Comparison of ENCODE assay signal across 7 cellular contexts in genomic region chr4:3073158-3074077, GRCh38. TPM values are rescaled to one million over a fixed set of nuclear protein-coding genes. Genes with fewer than 3 reads are reported as not detected.
DNase-seq lines count a peak whose midpoint lies in the region; ATAC-seq and TF ChIP-seq lines count a peak whose summit lies in the region.

No MANE protein-coding gene starts in this region.

- DNase-seq in SK-N-SH, result peak; percentile 59
- DNase-seq in foreskin keratinocyte, result no peak
- peak; percentile 74 for DNase-seq in sigmoid colon
- no peak for DNase-seq in NCI-H345 (lab: John Stamatoyannopoulos, UW)
- no peak for DNase-seq in GM19238 (ENCODE audit: insufficient read length, low spot score)

- TF ChIP-seq CTCF in SK-N-SH (IDR thresholded peaks at IDR 0.05), result peak; percentile 36
- no peak for TF ChIP-seq CTCF in foreskin keratinocyte (conservative IDR thresholded peaks at IDR 0.05)
- no peak for TF ChIP-seq CTCF in sigmoid colon (IDR thresholded peaks at IDR 0.05)

- peak overlapping the region; percentile 59; the same call in 1 of the 2 replicates for H3K9ac ChIP-seq in SK-N-SH

- ATAC-seq in GM18907 (IDR thresholded peaks at IDR 0.05; ENCODE audit: unreplicated experiment) (peak; percentile 29), HG02798 (IDR thresholded peaks at IDR 0.05; ENCODE audit: poor library complexity, unreplicated experiment) (peak; percentile 29), foreskin keratinocyte (peak; percentile 40)

- H3K4me1 ChIP-seq in SK-N-SH (ENCODE audit: control insufficient read depth in 1 of 2, insufficient read depth in 2 of 2, low read depth in 1 of 2, low read length in 1 of 2), result peaks cover 6 to 15% of the 10 kb centered on the region in 2 experiments; a peak in 3 of 4 replicates
- peaks cover 4% of the 10 kb centered on the region for H3K4me1 ChIP-seq in foreskin keratinocyte
- H3K4me1 ChIP-seq in sigmoid colon, result peaks cover 0 to 31% (median 21%) of the 10 kb centered on the region in 4 donors

- no peaks in the 10 kb centered on the region for H3K27me3 ChIP-seq in SK-N-SH (ENCODE audit: insufficient read depth)
- H3K27me3 ChIP-seq in foreskin keratinocyte, result no peaks in the 10 kb centered on the region
- H3K27me3 ChIP-seq in sigmoid colon, result no peaks in the 10 kb centered on the region

- peak in 1 of 2 donors; percentile 14 for TF ChIP-seq POLR2A in sigmoid colon (IDR thresholded peaks at IDR 0.05)

- no peaks in the 10 kb centered on the region for H3K9me3 ChIP-seq in SK-N-SH
- H3K9me3 ChIP-seq in sigmoid colon, result no peaks in the 10 kb centered on the region

- peaks cover 33% of the 10 kb centered on the region for H3K79me2 ChIP-seq in SK-N-SH (ENCODE audit: insufficient read depth)

- intact Hi-C loops in sigmoid colon (cut with DNase I), result loop anchor here (10.0 kb wide), 3 partner anchors 109 to 319 kb away; partner anchors contain the start of genes GRK4, NOP14, RGS12 and TNIP2

- H3F3A ChIP-seq in SK-N-SH (replicated peaks; ENCODE audit: insufficient read depth), result peaks cover 8% of the 10 kb centered on the region

- no peak for TF ChIP-seq EP300 in SK-N-SH (IDR thresholded peaks at IDR 0.05; ENCODE audit: borderline replicate concordance in 1 of 2, low read depth in 1 of 2, low read length in 1 of 2)
- TF ChIP-seq EP300 in sigmoid colon (IDR thresholded peaks at IDR 0.05), result no peak

- H3K27ac ChIP-seq in SK-N-SH (ENCODE audit: low read depth in 2 of 2, low read length in 1 of 2) (peak overlapping the region; percentile 28 to 72; a peak in 2 of 4 replicates), foreskin keratinocyte (no peak overlapping the region), sigmoid colon (peak overlapping the region; percentile 57 to 90 (median 76))

- CTCF ChIA-PET in SK-N-SH (lab: Yijun Ruan, JAX), result interaction anchor here (0.6 to 1.5 kb wide), 8 partner anchors 8 to 103 kb away, joined by 3 to 6 read pairs (median 4); no protein-coding TSS in a partner anchor

- POLR2A ChIA-PET in SK-N-SH (lab: Yijun Ruan, JAX), result interaction anchor here (0.6 to 0.8 kb wide), 2 partner anchors 11 to 345 kb away, joined by 3 to 4 read pairs; no protein-coding TSS in a partner anchor

- TF ChIP-seq RAD21 in SK-N-SH (IDR thresholded peaks at IDR 0.05; ENCODE audit: low read length), result no peak

- H3K9me2 ChIP-seq in SK-N-SH, result no peaks in the 10 kb centered on the region

- H3K4me3 ChIP-seq in SK-N-SH (ENCODE audit: low read depth in 2 of 2, low read length in 1 of 2) (peak overlapping the region; percentile 66 to 75), sigmoid colon (peak overlapping the region; percentile 69 to 86 (median 82))

- 6% methylated on average over 3 of the region's 54 CpGs for WGBS in SK-N-SH (ENCODE audit: low lambda C conversion rate)
- WGBS in sigmoid colon, 2 donors, result 7 to 11% methylated on average over 54 of the region's 54 CpGs

- H2AFZ ChIP-seq in SK-N-SH (ENCODE audit: low read depth), result peak overlapping the region; percentile 92

- H3K36me3 ChIP-seq in SK-N-SH (replicated peaks in 1 of 2; ENCODE audit: control insufficient read depth in 1 of 2, insufficient read depth in 2 of 2, low read length in 1 of 2), result no peaks in the 10 kb centered on the region
- H3K36me3 ChIP-seq in sigmoid colon, result no peaks in the 10 kb centered on the region

- H3K4me2 ChIP-seq in SK-N-SH, result peak overlapping the region; percentile 95

- H4K20me1 ChIP-seq in SK-N-SH (ENCODE audit: insufficient read depth), result peaks cover 29% of the 10 kb centered on the region

TF ChIP-seq in SK-N-SH, 30 proteins besides CTCF, POLR2A, EP300 and RAD21 (continues in another document):
- TF ChIP-seq MXI1 (IDR thresholded peaks at IDR 0.05; ENCODE audit: low read depth, low read length) (peak; percentile 42; the same call in 1 of the 2 replicates), NFIC (IDR thresholded peaks at IDR 0.05; ENCODE audit: borderline replicate concordance) (no peak), IRF3 (IDR thresholded peaks at IDR 0.05; ENCODE audit: low read depth, low read length) (no peak), EZH2phosphoT487 (IDR thresholded peaks at IDR 0.05; ENCODE audit: borderline replicate concordance, low read depth) (no peak), MEF2A (IDR thresholded peaks at IDR 0.05; ENCODE audit: borderline replicate concordance, low read depth) (no peak), TEAD4 (IDR thresholded peaks at IDR 0.05; ENCODE audit: borderline replicate concordance, insufficient read depth) (no peak), USF2 (IDR thresholded peaks at IDR 0.05; ENCODE audit: borderline replicate concordance, low read depth, low read length) (no peak), SMC3 (IDR thresholded peaks at IDR 0.05; ENCODE audit: low read depth, low read length) (no peak), TAF1 (IDR thresholded peaks at IDR 0.05; ENCODE audit: borderline replicate concordance, low read depth, low read length) (no peak), ELF1 (IDR thresholded peaks at IDR 0.05) (no peak), NRF1 (IDR thresholded peaks at IDR 0.05; ENCODE audit: low read depth, low read length) (peak; percentile 40; the same call in 1 of the 2 replicates), FOXJ3 (CRISPR knock-in tag; IDR thresholded peaks at IDR 0.05) (no peak), CHD2 (IDR thresholded peaks at IDR 0.05; ENCODE audit: low read length, partially characterized antibody) (no peak), RXRA (IDR thresholded peaks at IDR 0.05; ENCODE audit: borderline replicate concordance, low read depth) (no peak), YY1 (IDR thresholded peaks at IDR 0.05; ENCODE audit: low read depth) (no peak), GATA2 (CRISPR knock-in tag; IDR thresholded peaks at IDR 0.05) (no peak), RCOR1 (IDR thresholded peaks at IDR 0.05; ENCODE audit: low read length) (no peak), MAX (IDR thresholded peaks at IDR 0.05; ENCODE audit: low read depth) (peak; percentile 78; the same call in 1 of the 2 replicates), POLR2AphosphoS5 (IDR thresholded peaks at IDR 0.05; ENCODE audit: low read depth, low read length) (peak; percentile 62), REST (IDR thresholded peaks at IDR 0.05; ENCODE audit: low read depth, low read length) (0 out of 2 replicates have a peak, but pooled peaks have one; percentile 32), RFX5 (IDR thresholded peaks at IDR 0.05; ENCODE audit: low read length) (no peak), TCF12 (IDR thresholded peaks at IDR 0.05) (no peak)

RNA-seq across cellular contexts. Expression of gene HTT-AS, which starts 0.9 kb away (rescaled TPM):
- not detected in 2 replicates for polyA plus RNA-seq in SK-N-SH (2012; rRNA removed)
- polyA plus RNA-seq in SK-N-SH (2012; cell fraction: cytosol; rRNA removed), result not detected in 2 replicates
- not detected in 2 replicates for polyA plus RNA-seq in SK-N-SH (2012; cell fraction: nucleus; rRNA removed)
- total RNA-seq in foreskin keratinocyte, result not detected in 2 replicates
- not detected in 2 replicates for polyA plus RNA-seq in foreskin keratinocyte
- total RNA-seq in sigmoid colon, result not detected
- not detected for polyA plus RNA-seq in sigmoid colon

RNA-seq across cellular contexts. Expression of gene HTT, which starts 1.1 kb away (rescaled TPM):
- polyA plus RNA-seq in SK-N-SH (2012; rRNA removed) (11.3 and 13.1 TPM in 2 replicates), foreskin keratinocyte (6.5 and 7.3 TPM in 2 replicates), sigmoid colon (10 to 100 TPM in 1 of 3 donors, 1 to 10 TPM in 2; 6.5 to 29.4 (median 7.8) TPM)
- 7.8 and 9.4 TPM in 2 replicates for polyA plus RNA-seq in SK-N-SH (2012; cell fraction: cytosol; rRNA removed)
- 35.2 and 36.2 TPM in 2 replicates for polyA plus RNA-seq in SK-N-SH (2012; cell fraction: nucleus; rRNA removed)
- total RNA-seq in foreskin keratinocyte (39.5 and 42.3 TPM in 2 replicates), sigmoid colon (10 to 100 TPM; 17.0 to 41.5 (median 26.5) TPM)

Comparison
In these comparisons a context has a peak if more than half of its experiments do, and no peak if none do; other contexts are left out.
1. DNase-seq: peak in SK-N-SH (single experiment) and sigmoid colon (single experiment); none in foreskin keratinocyte (0 of 2), NCI-H345 (single experiment) and GM19238 (single experiment).
2. Peak in every context shown above with its lines, with median percentiles within 50 percentile points of each other: ATAC-seq.